In the genomic region with DNA sequence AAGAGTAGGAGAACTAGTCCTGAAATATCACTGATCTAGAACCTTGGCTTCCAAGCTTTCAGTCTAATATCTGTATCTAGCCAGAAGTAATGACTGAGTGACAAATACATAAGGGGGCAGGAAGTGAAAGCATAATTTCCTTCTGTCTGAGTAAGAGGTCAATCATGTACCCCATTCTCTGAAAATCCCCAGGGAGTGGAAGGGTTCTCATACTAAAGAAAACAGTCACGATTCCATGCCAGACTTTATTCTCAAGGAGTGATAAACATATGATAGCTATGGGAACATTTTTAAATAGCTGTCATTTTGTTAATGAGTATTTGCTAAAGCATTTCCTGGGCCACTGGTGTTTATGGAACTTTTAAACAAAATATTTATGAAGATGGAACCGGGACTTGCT, we compare ENCODE assay signal across 12 cellular contexts.
DNase-seq lines count a peak whose midpoint lies in the region; ATAC-seq and TF ChIP-seq lines count a peak whose summit lies in the region.
"Had no signal": no experiment of that assay in that cellular context is flagged by ENCODE, and none has a peak within 500 bp of the region (broad histone marks: within the 10 kb centered on the region; RNA-seq: fewer than 3 reads in every experiment).

No MANE protein-coding gene starts in this region.

- no peaks in the 10 kb centered on the region for H3K9me3 Mint-ChIP-seq in Calu3 (ENCODE audit: low read depth, unreplicated experiment)
- H3K9me3 Mint-ChIP-seq: T-helper 1 cell treated with Interleukin-12 subunit alpha and Interleukin-12 subunit beta and Interleukin-4 antibody, amounts not matched to agents 30 μg/mL and 1 μg/mL, for 36 hours had no signal

- H3K36me3 ChIP-seq in ACC112 (ENCODE audit: insufficient read depth, low read length) (no peaks in the 10 kb centered on the region), RWPE2 (ENCODE audit: low read depth) (no peaks in the 10 kb centered on the region), gastroesophageal sphincter (no peaks in the 10 kb centered on the region), Peyer's patch (no peaks in the 10 kb centered on the region)

- no peak for TF ChIP-seq EP300 in gastroesophageal sphincter (IDR thresholded peaks at IDR 0.05)

- H3K9me3 ChIP-seq in RWPE2 (ENCODE audit: severe bottlenecking) (no peaks in the 10 kb centered on the region), gastroesophageal sphincter (no peaks in the 10 kb centered on the region), Peyer's patch (no peaks in the 10 kb centered on the region)

- H3K4me1 ChIP-seq in ACC112 (ENCODE audit: control insufficient read depth, insufficient read depth, low read length, unreplicated experiment) (peaks cover 80% of the 10 kb centered on the region), RWPE2 (ENCODE audit: insufficient read depth, poor library complexity, severe bottlenecking) (peaks cover 21% of the 10 kb centered on the region), gastroesophageal sphincter (peaks cover 13 to 88% (median 20%) of the 10 kb centered on the region in 3 donors), Peyer's patch (peaks cover 0 to 20% (median 0%) of the 10 kb centered on the region in 4 donors)

- no peaks in the 10 kb centered on the region for H3K27me3 Mint-ChIP-seq in Calu3 (ENCODE audit: unreplicated experiment)
- H3K27me3 Mint-ChIP-seq: CD4-positive, CD25-positive, alpha-beta regulatory T cell had no signal

- TF ChIP-seq CTCF in RWPE2 (IDR thresholded peaks at IDR 0.05; ENCODE audit: poor library complexity, severe bottlenecking) (no peak), gastroesophageal sphincter (IDR thresholded peaks at IDR 0.05) (no peak), Peyer's patch (IDR thresholded peaks at IDR 0.05) (no peak), Calu3 (IDR thresholded peaks at IDR 0.05; ENCODE audit: unreplicated experiment) (no peak)

- DNase-seq in RWPE2 (ENCODE audit: low spot score) (no peak), NCI-H1048 (lab: John Stamatoyannopoulos, UW) (no peak), Peyer's patch (no peak), Calu3 (no peak)
- DNase-seq: CD4-positive, CD25-positive, alpha-beta regulatory T cell; NCI-H510A treated with DMSO at 0.1 percent for 48 hours; nucleus accumbens had no signal

- no TSS peak for BruUV-seq in Calu3 (replicated peaks; lab: Mats Ljungman, UMichigan)

- no peak overlapping the region for H3K27ac Mint-ChIP-seq in Calu3 (ENCODE audit: unreplicated experiment)
- H3K27ac Mint-ChIP-seq: CD4-positive, CD25-positive, alpha-beta regulatory T cell; T-helper 1 cell treated with Interleukin-12 subunit alpha and Interleukin-12 subunit beta and Interleukin-4 antibody, amounts not matched to agents 30 μg/mL and 1 μg/mL, for 36 hours had no signal

- no peaks in the 10 kb centered on the region for H3K36me3 Mint-ChIP-seq in Calu3 (ENCODE audit: insufficient read depth, unreplicated experiment)
- H3K36me3 Mint-ChIP-seq: CD4-positive, CD25-positive, alpha-beta regulatory T cell had no signal

- CTCF ChIA-PET in Calu3 (lab: Charles Lee), result no interaction called here

- WGBS in gastroesophageal sphincter (ENCODE audit: low coverage in 1 of 2), 2 donors, result 21 to 28% methylated on average over 2 of the region's 2 CpGs

- TF ChIP-seq POLR2A in gastroesophageal sphincter (IDR thresholded peaks at IDR 0.05) (no peak), Peyer's patch (IDR thresholded peaks at IDR 0.05) (no peak)

- H3K27me3 ChIP-seq in ACC112 (ENCODE audit: insufficient read depth, low read length), result no peaks in the 10 kb centered on the region
- H3K27me3 ChIP-seq in RWPE2 (ENCODE audit: insufficient read depth, poor library complexity, severe bottlenecking), result no peaks in the 10 kb centered on the region
- no peaks in the 10 kb centered on the region for H3K27me3 ChIP-seq in gastroesophageal sphincter
- H3K27me3 ChIP-seq in Peyer's patch, result no peaks in the 10 kb centered on the region

- H3K27ac ChIP-seq in ACC112 (ENCODE audit: low read depth, low read length) (peak overlapping the region; percentile 100), RWPE2 (ENCODE audit: poor library complexity, severe bottlenecking) (no peak overlapping the region), gastroesophageal sphincter (peak overlapping the region in 3 of 4 donors; percentile 12 to 18 (median 16)), Peyer's patch (peak overlapping the region in 1 of 4 donors; percentile 52)

- no peak overlapping the region for H3K4me3 Mint-ChIP-seq in Calu3 (ENCODE audit: low read depth, unreplicated experiment)
- H3K4me3 Mint-ChIP-seq: CD4-positive, CD25-positive, alpha-beta regulatory T cell; T-helper 1 cell treated with Interleukin-12 subunit alpha and Interleukin-12 subunit beta and Interleukin-4 antibody, amounts not matched to agents 30 μg/mL and 1 μg/mL, for 36 hours had no signal

- peak; percentile 33 for ATAC-seq in GM19463 (IDR thresholded peaks at IDR 0.05; ENCODE audit: unreplicated experiment)
- peak; percentile 36; the same call in 1 of the 3 replicates for ATAC-seq in RWPE2 (ENCODE audit: low read depth)
- ATAC-seq in gastroesophageal sphincter, result no peak
- no peak for ATAC-seq in GM18868 (IDR thresholded peaks at IDR 0.05; ENCODE audit: unreplicated experiment)

- peak overlapping the region; percentile 51 for H3K4me3 ChIP-seq in ACC112 (ENCODE audit: low read depth, low read length)
- H3K4me3 ChIP-seq in RWPE2 (ENCODE audit: severe bottlenecking), result no peak overlapping the region
- H3K4me3 ChIP-seq in gastroesophageal sphincter, result no peak overlapping the region
- H3K4me3 ChIP-seq in Peyer's patch, result no peak overlapping the region

- H3K4me1 Mint-ChIP-seq in Calu3 (ENCODE audit: low read depth, unreplicated experiment), result peaks cover 29% of the 10 kb centered on the region
- H3K4me1 Mint-ChIP-seq: CD4-positive, CD25-positive, alpha-beta regulatory T cell had no signal

- intact Hi-C loops in Calu3 (cut with micrococcal nuclease; ENCODE audit: unreplicated experiment), result no loop called here

- no peak overlapping the region for H2AFZ ChIP-seq in ACC112 (ENCODE audit: low read length, unreplicated experiment)

- H3K79me2 ChIP-seq in ACC112 (ENCODE audit: control insufficient read depth, insufficient read depth, low read length, unreplicated experiment), result peaks cover 89% of the 10 kb centered on the region

Comparison
In these comparisons a context has a peak if more than half of its experiments do, and no peak if none do; other contexts are left out.
1. ATAC-seq: peak in GM19463 (single experiment) and RWPE2 (single experiment); none in gastroesophageal sphincter (single experiment) and GM18868 (single experiment).